ENCODE assay signal across 12 cellular contexts in the genomic region with DNA sequence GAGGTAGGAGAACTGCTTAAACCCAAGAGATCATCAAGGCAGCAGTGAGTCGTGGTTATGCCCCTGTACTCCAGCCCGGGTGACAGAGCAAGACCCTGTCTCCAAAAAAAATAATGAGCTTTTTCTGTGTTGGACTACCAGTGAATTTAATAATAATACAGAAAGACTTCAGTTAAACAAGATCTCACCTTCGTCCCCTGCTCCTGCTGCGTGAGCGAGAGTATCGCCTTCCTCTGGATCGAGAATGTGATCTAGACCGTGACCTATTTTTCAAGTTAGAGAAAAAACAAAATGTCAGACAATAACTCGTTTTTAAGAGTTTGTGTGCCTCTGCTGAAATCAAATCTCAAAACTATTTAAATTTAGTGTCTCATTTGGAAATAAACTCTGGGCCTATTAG. TPM values are rescaled to one million over a fixed set of nuclear protein-coding genes. Genes with fewer than 3 reads are reported as not detected.
DNase-seq lines count a peak whose midpoint lies in the region; ATAC-seq and TF ChIP-seq lines count a peak whose summit lies in the region.
"Had no signal": no experiment of that assay in that cellular context is flagged by ENCODE, and none has a peak within 500 bp of the region (broad histone marks: within the 10 kb centered on the region; RNA-seq: fewer than 3 reads in every experiment).

No MANE protein-coding gene starts in this region.

- no peak overlapping the region for H2BK120ac ChIP-seq in H9 (ENCODE audit: low read depth, low read length, poor library complexity, severe bottlenecking)

- WGBS in H9 (ENCODE audit: extremely low coverage, insufficient read length, low lambda C conversion rate), result no CpG with 5 or more reads among the region's 9 CpGs
- WGBS in prostate gland, result 82% methylated on average over 9 of the region's 9 CpGs

- H4K91ac ChIP-seq in H9 (ENCODE audit: insufficient read length, low read depth, low read length), result no peak overlapping the region

- no peak overlapping the region for H3K56ac ChIP-seq in H9 (ENCODE audit: insufficient read length, low read depth, low read length)

- DNase-seq in BE2C, result no peak
- DNase-seq in H9, result no peak
- DNase-seq in mesothelial cell of epicardium (ENCODE audit: low spot score in 2 of 2, unreplicated experiment in 2 of 2), result no peak
- no peak for DNase-seq in EL
- DNase-seq in prostate gland (ENCODE audit: low spot score), result no peak
- DNase-seq: DMS 273 treated with DMSO at 0.1 percent for 48 hours, dorsolateral prefrontal cortex, NCI-H524 had no signal

- no peak overlapping the region for H3T11ph ChIP-seq in H9 (ENCODE audit: low read length)

- H3K4me1 Mint-ChIP-seq in H9, result peaks cover 44% of the 10 kb centered on the region in 2 experiments
- peaks cover 47% of the 10 kb centered on the region for H3K4me1 Mint-ChIP-seq in activated T-helper 17 cell treated with anti-CD3 and anti-CD28 coated beads, Interleukin-2, amount 50 U/mL, for 72 hours
- peaks cover 47% of the 10 kb centered on the region for H3K4me1 Mint-ChIP-seq in mesothelial cell of epicardium

- peaks cover 70 to 79% (median 76%) of the 10 kb centered on the region in 3 experiments for H3K36me3 Mint-ChIP-seq in H9 (ENCODE audit: insufficient read depth in 1 of 3, low read depth in 3 of 3)
- peaks cover 87% of the 10 kb centered on the region for H3K36me3 Mint-ChIP-seq in activated T-helper 17 cell treated with anti-CD3 and anti-CD28 coated beads, Interleukin-2, amount 50 U/mL, for 72 hours (ENCODE audit: low read depth)
- peaks cover 48% of the 10 kb centered on the region for H3K36me3 Mint-ChIP-seq in mesothelial cell of epicardium

- H3K4me1 ChIP-seq in BE2C, result peaks cover 16% of the 10 kb centered on the region
- no peaks in the 10 kb centered on the region for H3K4me1 ChIP-seq in H9 (ENCODE audit: insufficient read depth, low read length)
- H3K4me1 ChIP-seq in prostate gland (replicated peaks), result peaks cover 2% of the 10 kb centered on the region

- no peak overlapping the region for H2BK20ac ChIP-seq in H9 (ENCODE audit: low read depth, low read length, poor library complexity, severe bottlenecking)

- no peak overlapping the region for H3K4ac ChIP-seq in H9 (ENCODE audit: low read depth, low read length)

- H3K9me3 Mint-ChIP-seq in H9, result peaks cover 3 to 6% of the 10 kb centered on the region in 2 experiments; a peak in 4 of 5 replicates
- no peaks in the 10 kb centered on the region for H3K9me3 Mint-ChIP-seq in activated T-helper 17 cell treated with anti-CD3 and anti-CD28 coated beads, Interleukin-2, amount 50 U/mL, for 72 hours
- no peaks in the 10 kb centered on the region for H3K9me3 Mint-ChIP-seq in mesothelial cell of epicardium

- H3K14ac ChIP-seq in H9 (ENCODE audit: insufficient read depth, low read length), result no peak overlapping the region

- H3K9ac ChIP-seq in H9 (ENCODE audit: extremely low read depth, insufficient read length, low read length), result peak overlapping the region; percentile 23

- no peak overlapping the region for H3K23ac ChIP-seq in H9 (ENCODE audit: insufficient read length, low read depth, low read length)

- no peak for ATAC-seq in activated T-helper 17 cell treated with anti-CD3 and anti-CD28 coated beads, Interleukin-2, amount 50 U/mL, for 72 hours (replicated peaks)
- no peak for ATAC-seq in HG03439 (IDR thresholded peaks at IDR 0.05; ENCODE audit: unreplicated experiment)
- ATAC-seq in GM19455 (IDR thresholded peaks at IDR 0.05; ENCODE audit: unreplicated experiment), result no peak

- no peak overlapping the region for H3K18ac ChIP-seq in H9 (ENCODE audit: insufficient read length, low read depth, low read length)

- intact Hi-C loops in prostate gland (cut with DNase I), result no loop called here

- peaks cover 72% of the 10 kb centered on the region for H3K36me3 ChIP-seq in BE2C
- no peaks in the 10 kb centered on the region for H3K36me3 ChIP-seq in prostate gland

- H2BK5ac ChIP-seq in H9 (ENCODE audit: insufficient read length, low read length), result no peak overlapping the region

- TF ChIP-seq POLR2A in prostate gland (IDR thresholded peaks at IDR 0.05), result no peak

- H3K27me3 Mint-ChIP-seq in H9 (ENCODE audit: low read depth) (peaks cover 5% of the 10 kb centered on the region), mesothelial cell of epicardium (ENCODE audit: low read depth) (peaks cover 3% of the 10 kb centered on the region)
- H3K27me3 Mint-ChIP-seq in activated T-helper 17 cell treated with anti-CD3 and anti-CD28 coated beads, Interleukin-2, amount 50 U/mL, for 72 hours, result no peaks in the 10 kb centered on the region

- no peak overlapping the region for H4K8ac ChIP-seq in H9 (replicated peaks; ENCODE audit: insufficient read length, low read depth, low read length)

- H3K4me3 ChIP-seq in BE2C (ENCODE audit: low read depth, low read length), result peak overlapping the region; percentile 79
- H3K4me3 ChIP-seq in prostate gland, result no peak overlapping the region

- TF ChIP-seq CTCF in BE2C (IDR thresholded peaks at IDR 0.05; ENCODE audit: low read depth, low read length) (no peak), H9 (conservative IDR thresholded peaks at IDR 0.05) (no peak), mesothelial cell of epicardium (IDR thresholded peaks at IDR 0.05; ENCODE audit: unreplicated experiment) (no peak), prostate gland (IDR thresholded peaks at IDR 0.05) (no peak)

- no peak overlapping the region for H4K5ac ChIP-seq in H9 (ENCODE audit: insufficient read length, low read depth, low read length)

- no peak overlapping the region for H3K27ac ChIP-seq in H9 (ENCODE audit: insufficient read length, low read depth, low read length)
- H3K27ac ChIP-seq in prostate gland, result peak overlapping the region in 1 of 2 donors; percentile 2
- H3K27ac ChIP-seq: suprapubic skin had no signal

- no peaks in the 10 kb centered on the region for H3K79me1 ChIP-seq in H9 (ENCODE audit: insufficient read depth, low read depth, low read length, poor library complexity, severe bottlenecking)

- H3K27ac Mint-ChIP-seq in H9, result peak overlapping the region in 2 of 3 experiments; percentile 28 to 95; a peak in 3 of 7 replicates
- peak overlapping the region; percentile 100 for H3K27ac Mint-ChIP-seq in activated T-helper 17 cell treated with anti-CD3 and anti-CD28 coated beads, Interleukin-2, amount 50 U/mL, for 72 hours
- peak overlapping the region; percentile 77 for H3K27ac Mint-ChIP-seq in mesothelial cell of epicardium

- H2AK5ac ChIP-seq in H9 (ENCODE audit: insufficient read length, low read length), result no peak overlapping the region

- peaks cover 5% of the 10 kb centered on the region for H3K23me2 ChIP-seq in H9 (ENCODE audit: insufficient read length, low read depth, low read length, poor library complexity, severe bottlenecking)

- peak overlapping the region; percentile 70 to 100 for H3K4me3 Mint-ChIP-seq in H9
- peak overlapping the region; percentile 99 for H3K4me3 Mint-ChIP-seq in activated T-helper 17 cell treated with anti-CD3 and anti-CD28 coated beads, Interleukin-2, amount 50 U/mL, for 72 hours
- peak overlapping the region; percentile 51 for H3K4me3 Mint-ChIP-seq in mesothelial cell of epicardium

- no peak overlapping the region for H2BK15ac ChIP-seq in H9 (ENCODE audit: low read depth, low read length)

- H3K79me2 ChIP-seq in H9 (ENCODE audit: insufficient read depth, low read length), result peaks cover 20% of the 10 kb centered on the region

- no peaks in the 10 kb centered on the region for H4K20me1 ChIP-seq in H9 (ENCODE audit: control insufficient read depth, insufficient read depth, insufficient read length)

- H3K27me3 ChIP-seq in BE2C (no peaks in the 10 kb centered on the region), H9 (ENCODE audit: insufficient read depth, low read length) (no peaks in the 10 kb centered on the region), prostate gland (replicated peaks; ENCODE audit: insufficient read depth) (no peaks in the 10 kb centered on the region)
- H3K27me3 ChIP-seq: dorsolateral prefrontal cortex, suprapubic skin had no signal

- no peaks in the 10 kb centered on the region for H3K9me3 ChIP-seq in BE2C
- H3K9me3 ChIP-seq in H9 (ENCODE audit: control insufficient read depth, low read depth, low read length), result no peaks in the 10 kb centered on the region
- no peaks in the 10 kb centered on the region for H3K9me3 ChIP-seq in prostate gland
- H3K9me3 ChIP-seq: suprapubic skin had no signal

- H2BK12ac ChIP-seq in H9 (ENCODE audit: insufficient read length, low read depth, low read length), result no peak overlapping the region

- H2AFZ ChIP-seq in H9 (ENCODE audit: low read length), result no peak overlapping the region

- H3K4me2 ChIP-seq in H9 (ENCODE audit: insufficient read depth, insufficient read length, low read length), result peak overlapping the region; percentile 63

RNA-seq across cellular contexts. Expression of a gene that starts 2.8 kb away (rescaled TPM):
- 228 TPM for polyA plus RNA-seq in BE2C (2012; ENCODE audit: insufficient read depth, insufficient read length, low read depth)
- 576 and 589 TPM in 2 replicates for total RNA-seq in H9 (2021)
- 100 to 1,000 TPM; 199 to 366 TPM for total RNA-seq in activated T-helper 17 cell treated with anti-CD3 and anti-CD28 coated beads, Interleukin-2, amount 50 U/mL, for 72 hours
- total RNA-seq in mesothelial cell of epicardium, result 185 to 189 TPM (median 187 TPM) in 3 replicates
- 10 to 100 TPM; 73.2 to 84.4 TPM for total RNA-seq in prostate gland

RNA-seq across cellular contexts. Expression of a gene that starts 29.6 kb away (rescaled TPM):
- 23.5 TPM for polyA plus RNA-seq in BE2C (2012; ENCODE audit: insufficient read depth, insufficient read length, low read depth)
- total RNA-seq in H9 (2021) (21.9 and 22.1 TPM in 2 replicates), mesothelial cell of epicardium (12.0 to 13.0 TPM (median 12.0 TPM) in 3 replicates), prostate gland (1 to 10 TPM; 4.4 to 8.5 TPM)
- 10 to 100 TPM; 18.6 to 28.4 TPM for total RNA-seq in activated T-helper 17 cell treated with anti-CD3 and anti-CD28 coated beads, Interleukin-2, amount 50 U/mL, for 72 hours
